ENCODE assay signal across 8 cellular contexts in genomic region chr9:95508968-95509850, GRCh38. TPM values are rescaled to one million over a fixed set of nuclear protein-coding genes. Genes with fewer than 3 reads are reported as not detected.
DNase-seq lines count a peak whose midpoint lies in the region; ATAC-seq, FAIRE-seq and TF ChIP-seq lines count a peak whose summit lies in the region.

No MANE protein-coding gene starts in this region.

- peaks cover 30% of the 10 kb centered on the region for H3K4me1 Mint-ChIP-seq in progenitor cell of endocrine pancreas (ENCODE audit: low read depth)

- H3K9me3 Mint-ChIP-seq in progenitor cell of endocrine pancreas (ENCODE audit: low read depth), result no peaks in the 10 kb centered on the region

- WGBS in hepatocyte (ENCODE audit: low lambda C conversion rate, missing lambda C conversion rate), result 2% methylated on average over 40 of the region's 48 CpGs

- H3K4me3 Mint-ChIP-seq in progenitor cell of endocrine pancreas (ENCODE audit: low read depth), result peak overlapping the region; percentile 97

- H3K27ac Mint-ChIP-seq in progenitor cell of endocrine pancreas, result peak overlapping the region; percentile 99

- peak overlapping the region; percentile 88 for H3K4me2 ChIP-seq in hepatocyte

- H3K9me3 ChIP-seq in hepatocyte (ENCODE audit: low read depth), result no peaks in the 10 kb centered on the region

- no peaks in the 10 kb centered on the region for H3K4me1 ChIP-seq in hepatocyte (ENCODE audit: insufficient read depth)

- DNase-seq in HFF-Myc (ENCODE audit: extremely low read depth, low read depth), result peak; percentile 84
- DNase-seq in NCI-H1436 (lab: John Stamatoyannopoulos, UW), result peak; percentile 87
- peak in 4 of 5 donors; percentile 36 to 55 (median 46) for DNase-seq in T-helper 1 cell
- peak; percentile 96 for DNase-seq in astrocyte of the hippocampus (ENCODE audit: low read depth, low spot score)
- DNase-seq in hepatocyte (ENCODE audit: low spot score), result peak; percentile 96
- DNase-seq in progenitor cell of endocrine pancreas (ENCODE audit: low spot score, unreplicated experiment), result peak; percentile 64

- H3K27me3 Mint-ChIP-seq in progenitor cell of endocrine pancreas, result peaks cover 18% of the 10 kb centered on the region

- H2AFZ ChIP-seq in hepatocyte, result peak overlapping the region; percentile 61

- H3K27me3 ChIP-seq in hepatocyte, result no peaks in the 10 kb centered on the region

- TF ChIP-seq CTCF in HFF-Myc (IDR thresholded peaks at IDR 0.05; ENCODE audit: low read depth, low read length, missing control alignments) (no peak), hepatocyte (IDR thresholded peaks at IDR 0.05; ENCODE audit: poor library complexity) (no peak), progenitor cell of endocrine pancreas (IDR thresholded peaks at IDR 0.05; ENCODE audit: unreplicated experiment) (no peak)

- H3K9me2 ChIP-seq in hepatocyte (replicated peaks; ENCODE audit: insufficient read depth), result no peaks in the 10 kb centered on the region

- peaks cover 13% of the 10 kb centered on the region for H4K20me1 ChIP-seq in hepatocyte (ENCODE audit: insufficient read depth, poor library complexity, severe bottlenecking)

- no peaks in the 10 kb centered on the region for H3K36me3 Mint-ChIP-seq in progenitor cell of endocrine pancreas (ENCODE audit: insufficient read depth)

- peak overlapping the region; percentile 100 for H3K27ac ChIP-seq in hepatocyte

- peaks cover 72% of the 10 kb centered on the region for H3K79me2 ChIP-seq in hepatocyte

- ATAC-seq in GM18519 (IDR thresholded peaks at IDR 0.05; ENCODE audit: low FRiP score, unreplicated experiment), result no peak

- no peaks in the 10 kb centered on the region for H3K36me3 ChIP-seq in hepatocyte (replicated peaks; ENCODE audit: insufficient read depth, low read depth)

- FAIRE-seq in G401.6 (lab: Jason Lieb, UNC), result peak; percentile 93

- peak overlapping the region; percentile 62 for H3K4me3 ChIP-seq in HFF-Myc (replicated peaks; ENCODE audit: low read depth, low read length)
- peak overlapping the region; percentile 78 for H3K4me3 ChIP-seq in hepatocyte

RNA-seq across cellular contexts. Expression of gene PTCH1, which starts 7.6 kb away (rescaled TPM):
- total RNA-seq in hepatocyte (29.7 and 36.8 TPM in 2 replicates), progenitor cell of endocrine pancreas (54.9 and 56.3 TPM in 2 replicates)
- 36.0 and 44.1 TPM in 2 replicates for polyA plus RNA-seq in hepatocyte

Comparison
In these comparisons a context has a peak if more than half of its experiments do, and no peak if none do; other contexts are left out.
1. DNase-seq: peak in every context shown above with its lines; median percentile 96 in astrocyte of the hippocampus; 96 in hepatocyte; 87 in NCI-H1436; 84 in HFF-Myc; 64 in progenitor cell of endocrine pancreas; 46 in T-helper 1 cell.